In genomic region chrX:9612146-9612505, GRCh38 we compare ENCODE assay signal across 15 cellular contexts.
DNase-seq lines count a peak whose midpoint lies in the region; ATAC-seq and TF ChIP-seq lines count a peak whose summit lies in the region.
"Had no signal": no experiment of that assay in that cellular context is flagged by ENCODE, and none has a peak within 500 bp of the region (broad histone marks: within the 10 kb centered on the region; RNA-seq: fewer than 3 reads in every experiment).

No MANE protein-coding gene starts in this region.

- no peak for TF ChIP-seq RAD21 in liver (IDR thresholded peaks at IDR 0.05)

- H3K9me3 ChIP-seq in liver (ENCODE audit: control insufficient read depth in 4 of 4, low read length in 3 of 4): no peaks in the 10 kb centered on the region
- H3K9me3 ChIP-seq: BE2C had no signal

- peaks cover 1% of the 10 kb centered on the region for H3K36me3 Mint-ChIP-seq in activated CD4-positive, alpha-beta T cell treated with anti-CD3 and anti-CD28 coated beads, Interleukin-2, amount 10 ng/mL, durations not matched to agents 24 days and 14 days (ENCODE audit: low read depth)
- H3K36me3 Mint-ChIP-seq: CD4-positive, alpha-beta memory T cell had no signal

- H3K4me1 ChIP-seq in liver (ENCODE audit: control insufficient read depth in 4 of 4, insufficient read depth in 4 of 4, low read length in 3 of 4): peaks cover 9 to 39% (median 32%) of the 10 kb centered on the region in 4 donors
- H3K4me1 ChIP-seq: BE2C had no signal

- no peaks in the 10 kb centered on the region for H3K27me3 ChIP-seq in liver (ENCODE audit: control insufficient read depth in 4 of 4, insufficient read depth in 4 of 4, low read length in 3 of 4)
- H3K27me3 ChIP-seq: BE2C had no signal

- 38% methylated on average over 4 of the region's 4 CpGs for WGBS in liver

- no peak overlapping the region for H3K27ac Mint-ChIP-seq in activated CD4-positive, alpha-beta T cell treated with anti-CD3 and anti-CD28 coated beads, Interleukin-2, amount 10 ng/mL, durations not matched to agents 24 days and 14 days
- H3K27ac Mint-ChIP-seq: CD4-positive, alpha-beta memory T cell; GM23338 had no signal

- peaks cover 3% of the 10 kb centered on the region for H3K4me1 Mint-ChIP-seq in activated CD4-positive, alpha-beta T cell treated with anti-CD3 and anti-CD28 coated beads, Interleukin-2, amount 10 ng/mL, durations not matched to agents 24 days and 14 days

- TF ChIP-seq CTCF in liver (IDR thresholded peaks at IDR 0.05; ENCODE audit: low read depth, low read length, missing input control): no peak

- peak; percentile 56 for DNase-seq in DMS 273 (lab: John Stamatoyannopoulos, UW; ENCODE audit: unreplicated experiment)
- no peak for DNase-seq in DMS 273 treated with DMSO at 0.1 percent for 48 hours (lab: John Stamatoyannopoulos, UW)
- DNase-seq in NCI-H2081 treated with DMSO at 0.1 percent for 48 hours (lab: John Stamatoyannopoulos, UW): peak; percentile 67
- DNase-seq in NCI-H69 (lab: John Stamatoyannopoulos, UW): peak; percentile 82
- DNase-seq in GOT3 (lab: John Stamatoyannopoulos, UW): no peak
- DNase-seq in activated CD4-positive, alpha-beta T cell treated with anti-CD3 and anti-CD28 coated beads, Interleukin-2, amount 10 ng/mL, durations not matched to agents 24 days and 14 days: no peak
- DNase-seq: BE2C; CD4-positive, alpha-beta memory T cell; KG1; NCI-H187 treated with DMSO at 0.1 percent for 48 hours had no signal

- H3K4me3 Mint-ChIP-seq in activated CD4-positive, alpha-beta T cell treated with anti-CD3 and anti-CD28 coated beads, Interleukin-2, amount 10 ng/mL, durations not matched to agents 24 days and 14 days: no peak overlapping the region
- H3K4me3 Mint-ChIP-seq: CD4-positive, alpha-beta memory T cell; GM23338 had no signal

- intact Hi-C loops in activated CD4-positive, alpha-beta T cell treated with anti-CD3 and anti-CD28 coated beads, Interleukin-2, amount 10 ng/mL, durations not matched to agents 24 days and 14 days (cut with micrococcal nuclease): no loop called here

- peak overlapping the region; percentile 42 to 78 for H3K27ac ChIP-seq in liver (ENCODE audit: low read depth in 1 of 2, low read length in 2 of 2)
- H3K27ac ChIP-seq: 22Rv1, RWPE1 had no signal

- no peaks in the 10 kb centered on the region for H3K27me3 Mint-ChIP-seq in activated CD4-positive, alpha-beta T cell treated with anti-CD3 and anti-CD28 coated beads, Interleukin-2, amount 10 ng/mL, durations not matched to agents 24 days and 14 days
- H3K27me3 Mint-ChIP-seq: CD4-positive, alpha-beta memory T cell had no signal

- H3K9ac ChIP-seq in liver (ENCODE audit: low read depth in 1 of 2, low read length in 2 of 2): peak overlapping the region in 1 of 2 donors; percentile 36

- no peaks in the 10 kb centered on the region for H3K36me3 ChIP-seq in liver (ENCODE audit: control insufficient read depth in 4 of 4, insufficient read depth in 3 of 4, low read depth in 1 of 4, low read length in 3 of 4)
- H3K36me3 ChIP-seq: BE2C had no signal

- ATAC-seq in HG02763 (IDR thresholded peaks at IDR 0.05; ENCODE audit: unreplicated experiment): no peak

- H3K4me3 ChIP-seq in liver (ENCODE audit: low read depth in 1 of 3, low read length in 3 of 3): no peak overlapping the region
- H3K4me3 ChIP-seq: GM23338 had no signal

- no peaks in the 10 kb centered on the region for H3K9me3 Mint-ChIP-seq in activated CD4-positive, alpha-beta T cell treated with anti-CD3 and anti-CD28 coated beads, Interleukin-2, amount 10 ng/mL, durations not matched to agents 24 days and 14 days
- H3K9me3 Mint-ChIP-seq: CD4-positive, alpha-beta memory T cell; GM23338 had no signal

TF ChIP-seq in liver, 16 proteins besides CTCF, POLR2A, EP300 and RAD21:
- TF ChIP-seq HNF4G (IDR thresholded peaks at IDR 0.05) (peak; percentile 1), ATF3 (IDR thresholded peaks at IDR 0.05) (no peak)

Comparison
In these comparisons a context has a peak if more than half of its experiments do, and no peak if none do; other contexts are left out.
1. DNase-seq: peak in DMS 273 (single experiment), NCI-H2081 treated with DMSO at 0.1 percent for 48 hours (single experiment) and NCI-H69 (single experiment); none in DMS 273 treated with DMSO at 0.1 percent for 48 hours (single experiment), GOT3 (single experiment) and activated CD4-positive, alpha-beta T cell treated with anti-CD3 and anti-CD28 coated beads, Interleukin-2, amount 10 ng/mL, durations not matched to agents 24 days and 14 days (single experiment).